8 cellular contexts compared by ENCODE assay signal in genomic region chr3:23806322-23807160, GRCh38. TPM values are rescaled to one million over a fixed set of nuclear protein-coding genes. Genes with fewer than 3 reads are reported as not detected.
DNase-seq lines count a peak whose midpoint lies in the region; ATAC-seq and TF ChIP-seq lines count a peak whose summit lies in the region.

No MANE protein-coding gene starts in this region.

- peak overlapping the region; percentile 48 for H3K9ac ChIP-seq in endodermal cell (ENCODE audit: extremely low read depth, low read length, poor library complexity, severe bottlenecking)

- H3K36me3 ChIP-seq in endodermal cell (ENCODE audit: control insufficient read depth, insufficient read depth, low read length) (peaks cover 15% of the 10 kb centered on the region), mucosa of descending colon (ENCODE audit: low read depth) (no peaks in the 10 kb centered on the region)

- peaks cover 24% of the 10 kb centered on the region for H3K27me3 Mint-ChIP-seq in activated CD4-positive, alpha-beta T cell treated with anti-CD3 and anti-CD28 coated beads, Interleukin-2, amount 10 ng/mL, durations not matched to agents 24 days and 14 days
- H3K27me3 Mint-ChIP-seq in endodermal cell (ENCODE audit: insufficient read depth) (peaks cover 3% of the 10 kb centered on the region), type B pancreatic cell (no peaks in the 10 kb centered on the region)

- ATAC-seq in GM18868 (IDR thresholded peaks at IDR 0.05; ENCODE audit: unreplicated experiment), result peak; percentile 0
- peak; percentile 3 for ATAC-seq in HG03196 (IDR thresholded peaks at IDR 0.05; ENCODE audit: unreplicated experiment)
- peak; percentile 5 for ATAC-seq in mucosa of descending colon

- intact Hi-C loops in activated CD4-positive, alpha-beta T cell treated with anti-CD3 and anti-CD28 coated beads, Interleukin-2, amount 10 ng/mL, durations not matched to agents 24 days and 14 days (cut with micrococcal nuclease), result loop anchor here (5.0 kb wide), 1 partner anchor 604 kb away; the partner anchor contains the start of gene UBE2E2
- intact Hi-C loops in mucosa of descending colon (cut with DNase I, micrococcal nuclease), result no loop called here

- peak; percentile 64 for DNase-seq in activated CD4-positive, alpha-beta T cell treated with anti-CD3 and anti-CD28 coated beads, Interleukin-2, amount 10 ng/mL, durations not matched to agents 24 days and 14 days
- DNase-seq in endodermal cell (peak; percentile 81), mucosa of descending colon (peak; percentile 43 to 67 (median 61)), type B pancreatic cell (ENCODE audit: extremely low spot score, unreplicated experiment) (peak; percentile 73), NCI-H2029 (lab: John Stamatoyannopoulos, UW) (no peak)

- TF ChIP-seq CTCF in 22Rv1 (IDR thresholded peaks at IDR 0.05), result no peak
- TF ChIP-seq CTCF in endodermal cell (conservative IDR thresholded peaks at IDR 0.05), result no peak
- TF ChIP-seq CTCF in mucosa of descending colon (IDR thresholded peaks at IDR 0.05), result no peak
- no peak for TF ChIP-seq CTCF in type B pancreatic cell (conservative IDR thresholded peaks at IDR 0.05)

- H3K27ac ChIP-seq in 22Rv1 (peak overlapping the region; percentile 57), endodermal cell (ENCODE audit: low read depth, low read length) (peak overlapping the region; percentile 36)

- no peaks in the 10 kb centered on the region for H3K27me3 ChIP-seq in endodermal cell (ENCODE audit: control insufficient read depth, insufficient read depth, low read length, poor library complexity, severe bottlenecking)

- WGBS in endodermal cell (ENCODE audit: insufficient coverage in 1 of 2, insufficient read length in 1 of 2), 2 experiments, result 0 to 1% methylated on average over 12 to 79 of the region's 79 CpGs

- H3K4me1 ChIP-seq in endodermal cell (ENCODE audit: control insufficient read depth, insufficient read depth, low read length), result peaks cover 10% of the 10 kb centered on the region
- peaks cover 34% of the 10 kb centered on the region for H3K4me1 ChIP-seq in mucosa of descending colon (ENCODE audit: low read depth)

- H3K4me3 ChIP-seq in endodermal cell (ENCODE audit: low read length), result peak overlapping the region; percentile 87
- peak overlapping the region; percentile 88 for H3K4me3 ChIP-seq in mucosa of descending colon

- H3K36me3 Mint-ChIP-seq in activated CD4-positive, alpha-beta T cell treated with anti-CD3 and anti-CD28 coated beads, Interleukin-2, amount 10 ng/mL, durations not matched to agents 24 days and 14 days (ENCODE audit: low read depth), result peaks cover 20% of the 10 kb centered on the region
- peaks cover 14% of the 10 kb centered on the region for H3K36me3 Mint-ChIP-seq in endodermal cell (ENCODE audit: low read depth)
- H3K36me3 Mint-ChIP-seq in type B pancreatic cell, result peaks cover under 1% of the 10 kb centered on the region

- H3K4me3 Mint-ChIP-seq in activated CD4-positive, alpha-beta T cell treated with anti-CD3 and anti-CD28 coated beads, Interleukin-2, amount 10 ng/mL, durations not matched to agents 24 days and 14 days, result peak overlapping the region; percentile 91
- H3K4me3 Mint-ChIP-seq in endodermal cell (peak overlapping the region; percentile 91), type B pancreatic cell (peak overlapping the region; percentile 97)

- H3K9me3 ChIP-seq in endodermal cell (ENCODE audit: control insufficient read depth, low read length) (no peaks in the 10 kb centered on the region), mucosa of descending colon (no peaks in the 10 kb centered on the region)

- H3K9me3 Mint-ChIP-seq in activated CD4-positive, alpha-beta T cell treated with anti-CD3 and anti-CD28 coated beads, Interleukin-2, amount 10 ng/mL, durations not matched to agents 24 days and 14 days, result no peaks in the 10 kb centered on the region
- H3K9me3 Mint-ChIP-seq in endodermal cell (no peaks in the 10 kb centered on the region), type B pancreatic cell (no peaks in the 10 kb centered on the region)

- H3K4me1 Mint-ChIP-seq in activated CD4-positive, alpha-beta T cell treated with anti-CD3 and anti-CD28 coated beads, Interleukin-2, amount 10 ng/mL, durations not matched to agents 24 days and 14 days, result peaks cover 39% of the 10 kb centered on the region
- H3K4me1 Mint-ChIP-seq in endodermal cell, result peaks cover 45% of the 10 kb centered on the region
- peaks cover 37% of the 10 kb centered on the region for H3K4me1 Mint-ChIP-seq in type B pancreatic cell (ENCODE audit: unreplicated experiment)

- peak overlapping the region; percentile 95 for H3K27ac Mint-ChIP-seq in activated CD4-positive, alpha-beta T cell treated with anti-CD3 and anti-CD28 coated beads, Interleukin-2, amount 10 ng/mL, durations not matched to agents 24 days and 14 days
- H3K27ac Mint-ChIP-seq in endodermal cell, result peak overlapping the region; percentile 92
- peak overlapping the region; percentile 91 for H3K27ac Mint-ChIP-seq in type B pancreatic cell

RNA-seq across cellular contexts. Expression of gene UBE2E1, which starts 0.8 kb away (rescaled TPM):
- 72.6 and 79.5 TPM in 2 replicates for total RNA-seq in activated CD4-positive, alpha-beta T cell treated with anti-CD3 and anti-CD28 coated beads, Interleukin-2, amount 10 ng/mL, durations not matched to agents 24 days and 14 days
- 100 to 1,000 TPM; 112 to 120 TPM for total RNA-seq in endodermal cell
- polyA plus RNA-seq in endodermal cell (2013, experiment 1 of 2), result 156 TPM
- 143 TPM for polyA plus RNA-seq in endodermal cell (2013, experiment 2 of 2)
- 100 to 1,000 TPM in 1 of 3 donors, 10 to 100 TPM in 2; 84.7 to 111 (median 86.8) TPM for total RNA-seq in mucosa of descending colon
- total RNA-seq in type B pancreatic cell (ENCODE audit: low replicate concordance), result 93.2 and 110 TPM in 2 replicates
